Comparison of ENCODE assay signal across 22 cellular contexts in the genomic region with DNA sequence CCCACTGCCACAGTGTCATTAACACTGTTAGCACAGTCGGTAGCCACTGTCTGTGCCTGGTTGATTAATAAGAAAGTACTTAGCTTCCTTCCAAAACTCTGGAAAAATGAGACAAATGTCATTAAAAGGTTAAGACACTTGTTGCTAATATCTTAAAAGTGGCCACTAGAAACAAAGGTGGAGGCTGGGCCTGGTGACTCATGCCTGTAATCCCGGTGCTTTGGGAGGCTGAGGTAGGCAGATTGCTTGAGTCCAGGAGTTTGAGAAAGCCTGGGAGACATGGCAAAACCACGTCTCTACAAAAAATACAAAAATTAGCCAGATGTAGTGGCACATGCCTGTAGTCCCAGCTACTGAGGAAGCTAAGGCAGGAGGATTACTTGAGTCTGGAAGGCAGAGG.
"Had no signal": no experiment of that assay in that cellular context is flagged by ENCODE, and none has a peak within 500 bp of the region (broad histone marks: within the 10 kb centered on the region; RNA-seq: fewer than 3 reads in every experiment).

No MANE protein-coding gene starts in this region.

- H3K27me3 ChIP-seq: ascending aorta, breast epithelium, right lobe of liver, tibial artery had no signal

- H3K4me1 ChIP-seq: ascending aorta, breast epithelium, parathyroid adenoma, right lobe of liver, tibial artery had no signal

- H3K36me3 ChIP-seq: ascending aorta, breast epithelium, right lobe of liver, tibial artery had no signal

- H2AFZ ChIP-seq: parathyroid adenoma had no signal

- H3K9ac ChIP-seq: parathyroid adenoma had no signal

- H3K9me3 ChIP-seq: right lobe of liver had no signal

- ATAC-seq: activated CD4-positive, CD25-positive, alpha-beta regulatory T cell treated with anti-CD3 and anti-CD28 coated beads, Interleukin-2, amount 50 U/mL, for 24 hours; activated CD8-positive, alpha-beta T cell treated with anti-CD3 and anti-CD28 coated beads for 36 hours; activated naive CD4-positive, alpha-beta T cell treated with anti-CD3 and anti-CD28 coated beads, Interleukin-2, amount 50 U/mL, for 72 hours; activated T-helper 17 cell treated with anti-CD3 and anti-CD28 coated beads, Interleukin-2, amount 50 U/mL, for 72 hours; right lobe of liver; stimulated activated naive CD8-positive, alpha-beta T cell treated with anti-CD3 and anti-CD28 coated beads, Interleukin-15, amount 100 ng/mL, for 72 hours; T-cell had no signal

- H3K4me3 ChIP-seq: ascending aorta, breast epithelium, coronary artery, right lobe of liver, skin epidermis, tibial artery had no signal

- DNase-seq: activated CD4-positive, alpha-beta T cell treated with anti-CD3 and anti-CD28 coated beads, Interleukin-2, amount 10 ng/mL, durations not matched to agents 7 days and 5 days; activated CD8-positive, alpha-beta T cell treated with anti-CD3 and anti-CD28 coated beads for 36 hours; activated T-cell treated with anti-CD3 and anti-CD28 coated beads, Interleukin-2, amount 50 U/mL, for 24 hours; cerebellar nuclear complex; immature natural killer cell; kidney glomerular epithelial cell; mesenchymal stem cell; nucleus accumbens; right lobe of liver; stimulated activated CD4-positive, alpha-beta T cell treated with anti-CD3 and anti-CD28 coated beads, Interleukin-1b, Interleukin-23, amount 100 ng/mL, for 48 hours; stimulated activated naive CD8-positive, alpha-beta T cell treated with anti-CD3 and anti-CD28 coated beads, Interleukin-15, amount 100 ng/mL, for 72 hours; T-cell; tibial artery had no signal

- H3K27ac ChIP-seq: ascending aorta, breast epithelium, coronary artery, parathyroid adenoma, right lobe of liver, skin epidermis, tibial artery, VCaP had no signal
